Comparison of ENCODE assay signal across 29 cellular contexts in genomic region chr10:9214618-9215017, GRCh38.
"Had no signal": no experiment of that assay in that cellular context is flagged by ENCODE, and none has a peak within 500 bp of the region (broad histone marks: within the 10 kb centered on the region; RNA-seq: fewer than 3 reads in every experiment).

No MANE protein-coding gene starts in this region.

- DNase-seq: activated CD4-positive, alpha-beta memory T cell treated with anti-CD3 and anti-CD28 coated beads, Interleukin-2, amount 10 ng/mL, durations not matched to agents 7 days and 5 days; activated CD4-positive, alpha-beta T cell treated with anti-CD3 and anti-CD28 coated beads for 1 hour; activated CD4-positive, alpha-beta T cell treated with anti-CD3 and anti-CD28 coated beads for 4 hours; activated CD4-positive, alpha-beta T cell treated with anti-CD3 and anti-CD28 coated beads, Interleukin-2, amount 10 ng/mL, durations not matched to agents 7 days and 5 days; activated CD4-positive, alpha-beta T cell treated with anti-CD3 and anti-CD28 coated beads, Interleukin-2, amount 50 U/mL, for 4 hours; activated CD8-positive, alpha-beta memory T cell treated with anti-CD3 and anti-CD28 coated beads, Interleukin-2, amount 50 U/mL, for 48 hours; activated gamma-delta T cell; activated naive CD4-positive, alpha-beta T cell; activated naive CD4-positive, alpha-beta T cell treated with anti-CD3 and anti-CD28 coated beads, Interleukin-2, amount 10 ng/mL, durations not matched to agents 7 days and 5 days; activated naive CD8-positive, alpha-beta T cell treated with anti-CD3 and anti-CD28 coated beads, Interleukin-2, amount 10 ng/mL, durations not matched to agents 7 days and 5 days; activated T-cell treated with anti-CD3 and anti-CD28 coated beads for 4 hours; activated T-cell treated with anti-CD3 and anti-CD28 coated beads, Interleukin-2, amount 50 U/mL, for 24 hours; activated T-cell treated with anti-CD3 and anti-CD28 coated beads, Interleukin-2, amount 50 U/mL, for 72 hours; central memory CD4-positive, alpha-beta T cell; cerebellar nuclear complex; colonic mucosa; effector CD8-positive, alpha-beta T cell; foreskin fibroblast; gastrocnemius medialis; glutamatergic neuron; heart left ventricle; T-helper 2 cell had no signal

- H3K4me1 ChIP-seq: ascending aorta, breast epithelium, colonic mucosa, gastrocnemius medialis, heart left ventricle had no signal

- H3K36me3 ChIP-seq: ascending aorta, breast epithelium, cardiac muscle cell, colonic mucosa, gastrocnemius medialis, heart left ventricle had no signal

- H3K4me3 ChIP-seq: ascending aorta, breast epithelium, cardiac muscle cell, colonic mucosa, gastrocnemius medialis, heart left ventricle had no signal

- H3K9me3 ChIP-seq: ascending aorta, breast epithelium, colonic mucosa, gastrocnemius medialis, heart left ventricle had no signal

- H3K27ac ChIP-seq: ascending aorta, breast epithelium, cardiac muscle cell, colonic mucosa, gastrocnemius medialis, heart left ventricle, VCaP had no signal

- H3K27me3 ChIP-seq: ascending aorta, breast epithelium, colonic mucosa, gastrocnemius medialis had no signal

- ATAC-seq: activated naive CD4-positive, alpha-beta T cell treated with anti-CD3 and anti-CD28 coated beads, Interleukin-2, amount 50 U/mL, for 72 hours; activated T-cell treated with anti-CD3 and anti-CD28 coated beads, Interleukin-2, amount 50 U/mL, for 72 hours; esophagus mucosa; gastrocnemius medialis; heart left ventricle; WTC11 had no signal
